Comparison of ENCODE assay signal across 9 cellular contexts in genomic region chr2:197454923-197455322, GRCh38. TPM values are rescaled to one million over a fixed set of nuclear protein-coding genes. Genes with fewer than 3 reads are reported as not detected.
DNase-seq lines count a peak whose midpoint lies in the region; ATAC-seq and TF ChIP-seq lines count a peak whose summit lies in the region.
"Had no signal": no experiment of that assay in that cellular context is flagged by ENCODE, and none has a peak within 500 bp of the region (broad histone marks: within the 10 kb centered on the region; RNA-seq: fewer than 3 reads in every experiment).

No MANE protein-coding gene starts in this region.

- no peaks in the 10 kb centered on the region for H3K9me3 ChIP-seq in SK-N-MC (ENCODE audit: low read depth, low read length)
- no peaks in the 10 kb centered on the region for H3K9me3 ChIP-seq in fibroblast of lung (ENCODE audit: control insufficient read depth, insufficient read depth, low read depth, low read length)
- H3K9me3 ChIP-seq: gastroesophageal sphincter had no signal

- ATAC-seq in HG03460 (IDR thresholded peaks at IDR 0.05; ENCODE audit: unreplicated experiment), result no peak
- ATAC-seq: gastroesophageal sphincter had no signal

- H4K20me1 ChIP-seq in fibroblast of lung (ENCODE audit: control insufficient read depth, extremely low read depth, insufficient read depth, low read length), result no peaks in the 10 kb centered on the region

- DNase-seq in GM12865 (ENCODE audit: low read depth) (no peak), SK-N-MC (ENCODE audit: low read depth, low spot score) (no peak), fibroblast of lung (ENCODE audit: low read depth in 2 of 2) (no peak), retinal pigment epithelial cell (ENCODE audit: low read depth) (no peak), DMS 273 (lab: John Stamatoyannopoulos, UW; ENCODE audit: unreplicated experiment) (no peak), NCI-H2171 treated with DMSO at 0.1 percent for 48 hours (lab: John Stamatoyannopoulos, UW) (no peak)
- DNase-seq in stimulated activated naive CD4-positive, alpha-beta T cell treated with Interleukin-2 at 50 U/mL for 16 hours (lab: John Stamatoyannopoulos, UW), result no peak

- H3K4me2 ChIP-seq in fibroblast of lung (ENCODE audit: extremely low read depth, insufficient read depth, low read length), result peak overlapping the region; percentile 74

- H3K27me3 ChIP-seq in fibroblast of lung (ENCODE audit: control insufficient read depth, insufficient read depth, low read length), result no peaks in the 10 kb centered on the region
- H3K27me3 ChIP-seq: gastroesophageal sphincter had no signal

- H3K9ac ChIP-seq in SK-N-MC (ENCODE audit: insufficient read length) (peak overlapping the region; percentile 85), fibroblast of lung (ENCODE audit: insufficient read depth, low read length) (no peak overlapping the region)

- TF ChIP-seq CTCF in GM12865 (IDR thresholded peaks at IDR 0.05; ENCODE audit: insufficient read depth, low read depth, low read length, missing control alignments), result no peak
- no peak for TF ChIP-seq CTCF in fibroblast of lung (conservative IDR thresholded peaks at IDR 0.05 in 1 of 2, IDR thresholded peaks at IDR 0.05 in 1 of 2; ENCODE audit: low read depth in 1 of 2, low read length in 2 of 2)
- TF ChIP-seq CTCF in retinal pigment epithelial cell (conservative IDR thresholded peaks at IDR 0.05; ENCODE audit: low read depth, low read length), result no peak

- peaks cover 3% of the 10 kb centered on the region for H3K4me1 ChIP-seq in fibroblast of lung (ENCODE audit: control insufficient read depth, extremely low read depth, insufficient read depth, low read length)

- H3K27ac ChIP-seq in SK-N-MC, result no peak overlapping the region
- H3K27ac ChIP-seq in fibroblast of lung (ENCODE audit: insufficient read depth, low read length), result peak overlapping the region; percentile 99

- H3K79me2 ChIP-seq in fibroblast of lung (ENCODE audit: control insufficient read depth, insufficient read depth, low read length), result peaks cover 56% of the 10 kb centered on the region

- no peak overlapping the region for H2AFZ ChIP-seq in fibroblast of lung (ENCODE audit: low read length)

- H3K36me3 ChIP-seq in SK-N-MC (ENCODE audit: insufficient read depth, low read length), result no peaks in the 10 kb centered on the region
- H3K36me3 ChIP-seq in fibroblast of lung (ENCODE audit: control insufficient read depth, insufficient read depth, low read length), result no peaks in the 10 kb centered on the region

- H3K4me3 ChIP-seq in GM12865 (ENCODE audit: low read depth, low read length) (peak overlapping the region; percentile 73), SK-N-MC (peak overlapping the region; percentile 87), fibroblast of lung (replicated peaks in 1 of 4; ENCODE audit: control extremely low read depth in 1 of 4, insufficient read depth in 1 of 4, low read depth in 3 of 4, low read length in 4 of 4) (peak overlapping the region; percentile 75 to 97 (median 90)), retinal pigment epithelial cell (ENCODE audit: low read length) (peak overlapping the region; percentile 99)

RNA-seq across cellular contexts. Expression of gene COQ10B, which starts 1.6 kb away (rescaled TPM):
- 38.8 and 41.9 TPM in 2 replicates for total RNA-seq in fibroblast of lung
- polyA plus RNA-seq in fibroblast of lung, result 9.8 and 11.6 TPM in 2 replicates
- polyA plus RNA-seq in fibroblast of lung (2012), result 23.9 and 28.0 TPM in 2 replicates
- polyA minus RNA-seq in fibroblast of lung (ENCODE audit: low replicate concordance), result 2.2 and 7.8 TPM in 2 replicates

RNA-seq across cellular contexts. Expression of gene SF3B1, which starts 20.1 kb away (rescaled TPM):
- total RNA-seq in fibroblast of lung, result 152 and 195 TPM in 2 replicates
- polyA plus RNA-seq in fibroblast of lung, result 425 and 509 TPM in 2 replicates
- 163 and 191 TPM in 2 replicates for polyA plus RNA-seq in fibroblast of lung (2012)
- 120 and 143 TPM in 2 replicates for polyA minus RNA-seq in fibroblast of lung (ENCODE audit: low replicate concordance)

RNA-seq across cellular contexts. Expression of gene HSPD1, which starts 44.7 kb away (rescaled TPM):
- total RNA-seq in fibroblast of lung, result 198 and 214 TPM in 2 replicates
- polyA plus RNA-seq in fibroblast of lung, result 175 and 258 TPM in 2 replicates
- polyA plus RNA-seq in fibroblast of lung (2012), result 159 and 258 TPM in 2 replicates
- 74.5 and 119 TPM in 2 replicates for polyA minus RNA-seq in fibroblast of lung (ENCODE audit: low replicate concordance)

RNA-seq across cellular contexts. Expression of gene HSPE1, which starts 45.3 kb away (rescaled TPM):
- total RNA-seq in fibroblast of lung, result 87.0 and 92.2 TPM in 2 replicates
- 147 and 240 TPM in 2 replicates for polyA plus RNA-seq in fibroblast of lung
- polyA plus RNA-seq in fibroblast of lung (2012), result 176 and 219 TPM in 2 replicates
- polyA minus RNA-seq in fibroblast of lung (ENCODE audit: low replicate concordance), result 0.82 TPM in 1 of 2 replicates, not detected in the other
